Comparison of ENCODE assay signal across 8 cellular contexts in the genomic region with DNA sequence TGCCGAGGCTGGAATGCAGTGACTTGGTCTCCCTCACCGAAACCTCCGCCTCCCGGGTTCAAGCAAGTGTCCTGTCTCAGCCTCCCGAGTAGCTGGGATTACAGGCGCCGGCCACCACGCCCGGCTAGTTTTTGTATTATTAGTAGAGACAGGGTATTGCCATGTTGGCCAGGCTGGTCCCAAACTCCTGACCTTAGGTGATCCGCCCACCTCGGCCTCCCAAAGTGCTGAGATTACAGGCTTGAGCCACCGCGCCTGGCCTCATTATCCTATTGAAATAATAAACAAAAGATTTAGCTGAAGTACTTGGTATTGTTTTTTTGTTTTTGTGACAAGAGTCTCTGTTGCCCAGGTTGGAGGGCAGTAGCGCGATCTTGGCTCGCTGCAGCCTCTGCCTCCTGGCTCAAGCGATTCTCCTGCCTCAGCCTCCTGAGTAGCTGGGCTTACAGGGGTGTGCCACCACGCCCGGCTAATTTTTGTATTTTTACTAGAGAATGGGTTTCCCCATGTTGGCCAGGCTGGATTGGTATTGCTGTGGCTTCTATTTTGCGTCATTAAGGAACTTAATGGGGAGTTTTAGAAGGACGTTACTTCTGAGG. TPM values are rescaled to one million over a fixed set of nuclear protein-coding genes. Genes with fewer than 3 reads are reported as not detected.
DNase-seq lines count a peak whose midpoint lies in the region; ATAC-seq and TF ChIP-seq lines count a peak whose summit lies in the region.

No MANE protein-coding gene starts in this region.

- H3K4me2 ChIP-seq in GM23248 (ENCODE audit: unreplicated experiment), result peak overlapping the region; percentile 94

- no peak for TF ChIP-seq EP300 in sigmoid colon (IDR thresholded peaks at IDR 0.05)

- in situ Hi-C loops in GM23248 (cut with MboI), result no loop called here

- no peaks in the 10 kb centered on the region for H3K27me3 ChIP-seq in GM23248 (replicated peaks; ENCODE audit: insufficient read depth)
- no peaks in the 10 kb centered on the region for H3K27me3 ChIP-seq in sigmoid colon

- H3K4me1 ChIP-seq in GM23248 (ENCODE audit: insufficient read depth) (peaks cover 35% of the 10 kb centered on the region), sigmoid colon (peaks cover 0 to 42% (median 37%) of the 10 kb centered on the region in 4 donors)

- peaks cover 14% of the 10 kb centered on the region; the same call in 1 of the 2 replicates for H4K20me1 ChIP-seq in GM23248 (ENCODE audit: insufficient read depth)

- peak overlapping the region; percentile 100 for H3K9ac ChIP-seq in GM23248
- peak overlapping the region; percentile 100 for H3K9ac ChIP-seq in SK-N-MC (ENCODE audit: insufficient read length)

- no peak overlapping the region for H2AFZ ChIP-seq in GM23248

- CTCF ChIA-PET in GM10248 (lab: Yijun Ruan, JAX), result interaction anchor here (1.7 kb wide), 1 partner anchor 46 kb away, joined by 5 read pairs; no protein-coding TSS in a partner anchor

- no peak for ATAC-seq in HG02973 (IDR thresholded peaks at IDR 0.05; ENCODE audit: unreplicated experiment)
- no peak for ATAC-seq in GM19023 (IDR thresholded peaks at IDR 0.05; ENCODE audit: unreplicated experiment)

- H3K9me3 ChIP-seq in GM23248 (ENCODE audit: low read depth) (no peaks in the 10 kb centered on the region), SK-N-MC (ENCODE audit: low read depth, low read length) (no peaks in the 10 kb centered on the region), sigmoid colon (no peaks in the 10 kb centered on the region)

- peaks cover 66% of the 10 kb centered on the region for H3F3A ChIP-seq in GM23248 (ENCODE audit: insufficient read depth)

- intact Hi-C loops in sigmoid colon (cut with DNase I), result loop anchor here (10.0 kb wide), 1 partner anchor 133 kb away; no protein-coding TSS in a partner anchor

- WGBS in GM23248 (ENCODE audit: low coverage in 1 of 2, low lambda C conversion rate in 2 of 2, missing lambda C conversion rate in 2 of 2), 2 experiments, result 91 to 92% methylated on average over 21 of the region's 21 CpGs
- 63 to 82% methylated on average over 21 of the region's 21 CpGs for WGBS in sigmoid colon, 2 donors

- H3K27ac ChIP-seq in GM23248 (peak overlapping the region; percentile 95; the same call in 1 of the 2 replicates), SK-N-MC (peak overlapping the region; percentile 93), sigmoid colon (peak overlapping the region; percentile 79 to 92 (median 90))

- no peak for DNase-seq in GM23248
- DNase-seq in SK-N-MC (ENCODE audit: low read depth, low spot score), result no peak
- no peak for DNase-seq in fibroblast of mammary gland (ENCODE audit: low read depth)
- DNase-seq in sigmoid colon, result no peak
- DNase-seq in islet precursor cell, result no peak
- no peak for DNase-seq in GM10248 (ENCODE audit: extremely low spot score)

- POLR2A ChIA-PET in GM10248 (lab: Yijun Ruan, JAX), result interaction anchor here (0.6 kb wide), 1 partner anchor 200 kb away, joined by 5 read pairs; no protein-coding TSS in a partner anchor

- no peaks in the 10 kb centered on the region for H3K9me2 ChIP-seq in GM23248 (ENCODE audit: insufficient read depth)

- TF ChIP-seq POLR2A in sigmoid colon (IDR thresholded peaks at IDR 0.05), result no peak

- peak overlapping the region; percentile 100 for H3K4me3 ChIP-seq in GM23248
- peak overlapping the region; percentile 93 for H3K4me3 ChIP-seq in SK-N-MC
- peak overlapping the region; percentile 100 for H3K4me3 ChIP-seq in fibroblast of mammary gland (ENCODE audit: control insufficient read depth, low read depth, low read length)
- H3K4me3 ChIP-seq in sigmoid colon, result peak overlapping the region in 3 of 4 donors; percentile 56 to 73 (median 59)

- no peak for TF ChIP-seq CTCF in fibroblast of mammary gland (conservative IDR thresholded peaks at IDR 0.05; ENCODE audit: control insufficient read depth, insufficient read depth, low read depth, low read length)
- no peak for TF ChIP-seq CTCF in sigmoid colon (IDR thresholded peaks at IDR 0.05)
- no peak for TF ChIP-seq CTCF in GM10248 (IDR thresholded peaks at IDR 0.05; ENCODE audit: control extremely low read depth, extremely low read depth, low read depth, missing control alignments)

- H3K36me3 ChIP-seq in GM23248 (ENCODE audit: low read depth) (peaks cover 55% of the 10 kb centered on the region), SK-N-MC (ENCODE audit: insufficient read depth, low read length) (peaks cover 62% of the 10 kb centered on the region), sigmoid colon (peaks cover 24 to 54% (median 41%) of the 10 kb centered on the region in 4 donors)

- peaks cover 53% of the 10 kb centered on the region for H3K79me2 ChIP-seq in GM23248 (ENCODE audit: insufficient read depth)

RNA-seq across cellular contexts. Expression of gene RPL35A, which starts 1.5 kb away (rescaled TPM):
- 405 and 468 TPM in 2 replicates for total RNA-seq in GM23248 (2014; rRNA removed; shearing (Covaris generic))
- polyA plus RNA-seq in GM23248 (2016; fragmentation: Nextera tagmentation; extraction: Ambion mirVana) (765 and 803 TPM in 2 replicates), sigmoid colon (1,000 to 10,000 TPM; 1,812 to 2,719 (median 1,988) TPM)
- total RNA-seq in sigmoid colon, result 1,000 to 10,000 TPM in 2 of 4 donors, 100 to 1,000 TPM in 2; 603 to 1,719 (median 870) TPM

RNA-seq across cellular contexts. Expression of gene LMLN, which starts 8.5 kb away (rescaled TPM):
- 3.1 and 3.4 TPM in 2 replicates for total RNA-seq in GM23248 (2014; rRNA removed; shearing (Covaris generic))
- polyA plus RNA-seq in GM23248 (2016; fragmentation: Nextera tagmentation; extraction: Ambion mirVana) (5.8 and 6.2 TPM in 2 replicates), sigmoid colon (1 to 10 TPM in 2 of 3 donors, under 1 TPM in 1; 0.23 to 2.3 (median 1.8) TPM)
- total RNA-seq in sigmoid colon, result 1 to 10 TPM; 3.3 to 7.5 (median 6.9) TPM
